ENCODE assay signal across 15 cellular contexts in the genomic region with DNA sequence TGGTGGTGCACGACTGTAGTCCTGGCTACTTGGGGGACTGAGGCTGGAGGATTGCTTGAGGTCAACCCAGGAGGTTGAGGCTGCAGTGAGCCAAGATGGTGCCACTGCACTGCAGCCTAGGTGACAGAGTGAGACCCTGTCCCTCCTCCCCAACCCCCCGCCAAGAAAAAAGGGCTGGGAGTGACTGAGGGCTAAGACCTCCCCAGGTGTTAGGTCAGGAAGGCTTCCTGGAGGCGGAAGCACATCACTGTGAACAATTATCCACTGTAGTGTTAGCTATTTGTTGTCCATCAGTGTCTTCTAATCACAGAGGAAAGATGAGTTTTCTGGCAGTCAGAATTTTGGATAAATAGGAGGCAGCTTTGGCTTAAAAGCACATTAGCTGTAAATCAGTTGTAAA. TPM values are rescaled to one million over a fixed set of nuclear protein-coding genes. Genes with fewer than 3 reads are reported as not detected.
A peak's percentile ranks its signal among the peaks of the same experiment; 100 is the strongest.
DNase-seq lines count a peak whose midpoint lies in the region; ATAC-seq and TF ChIP-seq lines count a peak whose summit lies in the region.
"Had no signal": no experiment of that assay in that cellular context is flagged by ENCODE, and none has a peak within 500 bp of the region (broad histone marks: within the 10 kb centered on the region; RNA-seq: fewer than 3 reads in every experiment).

No MANE protein-coding gene starts in this region.

- no peak overlapping the region for H3K4me3 ChIP-seq in BLaER1 treated with 17β-estradiol and CSF1 and Interleukin-3, amounts not matched to agents 10 nM and 100 nM
- no peak overlapping the region for H3K4me3 ChIP-seq in GM23338
- no peak overlapping the region for H3K4me3 ChIP-seq in mesenchymal stem cell (ENCODE audit: insufficient read depth in 1 of 2, low read depth in 1 of 2, low read length in 2 of 2)
- H3K4me3 ChIP-seq: BLaER1, K562 had no signal

- no peaks in the 10 kb centered on the region for H3K9me3 ChIP-seq in BLaER1 treated with 17β-estradiol and CSF1 and Interleukin-3, amounts not matched to agents 10 nM and 100 nM (replicated peaks in 1 of 11)
- H3K9me3 ChIP-seq in mesenchymal stem cell (ENCODE audit: control insufficient read depth, low read length), result no peaks in the 10 kb centered on the region
- H3K9me3 ChIP-seq: BLaER1 had no signal

- peaks cover 27% of the 10 kb centered on the region for H3K79me1 ChIP-seq in mesenchymal stem cell (replicated peaks; ENCODE audit: low read length, poor library complexity, severe bottlenecking)

- no peaks in the 10 kb centered on the region for H3K9me2 ChIP-seq in GM23338 (ENCODE audit: insufficient read depth)

- H2BK120ac ChIP-seq in mesenchymal stem cell (ENCODE audit: low read depth, low read length), result no peak overlapping the region

- H4K8ac ChIP-seq in mesenchymal stem cell (ENCODE audit: low read length), result no peak overlapping the region

- H3K27me3 Mint-ChIP-seq in GM23338 (ENCODE audit: insufficient read depth, low read depth, poor library complexity) (peaks cover 23% of the 10 kb centered on the region), nephron progenitor cell (ENCODE audit: low read depth, poor library complexity) (no peaks in the 10 kb centered on the region)
- H3K27me3 Mint-ChIP-seq in activated CD4-positive, alpha-beta memory T cell treated with anti-CD3 and anti-CD28 coated beads for 36 hours, result no peaks in the 10 kb centered on the region

- ATAC-seq in GM23338, result no peak
- ATAC-seq: K562 had no signal

- peaks cover 97 to 100% (median 100%) of the 10 kb centered on the region in 11 experiments for H4K20me1 ChIP-seq in BLaER1 treated with 17β-estradiol and CSF1 and Interleukin-3, amounts not matched to agents 10 nM and 100 nM
- H4K20me1 ChIP-seq in GM23338 (replicated peaks; ENCODE audit: insufficient read depth), result peaks cover 77% of the 10 kb centered on the region

- no peak overlapping the region for H2BK15ac ChIP-seq in mesenchymal stem cell (ENCODE audit: low read depth, poor library complexity, severe bottlenecking)

- peaks cover 46% of the 10 kb centered on the region for H3K79me2 ChIP-seq in GM23338 (replicated peaks; ENCODE audit: insufficient read depth)

- no peak overlapping the region for H2AK5ac ChIP-seq in mesenchymal stem cell (ENCODE audit: low read length, severe bottlenecking)

- 0 out of 22 replicates have a peak overlapping the region, but pooled peaks of 1 of the 11 experiments have one; percentile 18 for H3K27ac ChIP-seq in BLaER1 treated with 17β-estradiol and CSF1 and Interleukin-3, amounts not matched to agents 10 nM and 100 nM
- peak overlapping the region; percentile 59; the same call in 1 of the 2 replicates for H3K27ac ChIP-seq in GM23338 (ENCODE audit: low read depth)
- no peak overlapping the region for H3K27ac ChIP-seq in mesenchymal stem cell (ENCODE audit: low read length, poor library complexity, severe bottlenecking)
- H3K27ac ChIP-seq: BLaER1 had no signal

- no peak overlapping the region for H2BK5ac ChIP-seq in mesenchymal stem cell (ENCODE audit: low read depth, low read length, poor library complexity, severe bottlenecking)

- no peaks in the 10 kb centered on the region for H3K9me3 Mint-ChIP-seq in GM23338
- no peaks in the 10 kb centered on the region for H3K9me3 Mint-ChIP-seq in activated CD4-positive, alpha-beta memory T cell treated with anti-CD3 and anti-CD28 coated beads for 36 hours
- no peaks in the 10 kb centered on the region for H3K9me3 Mint-ChIP-seq in nephron progenitor cell

- no peak overlapping the region for H3K14ac ChIP-seq in mesenchymal stem cell (ENCODE audit: low read length in 2 of 2)

- POLR2A ChIA-PET in activated CD4-positive, alpha-beta memory T cell treated with anti-CD3 and anti-CD28 coated beads for 36 hours (lab: Charles Lee), result no interaction called here

- TF ChIP-seq CTCF in GM23338 (conservative IDR thresholded peaks at IDR 0.05; ENCODE audit: low read depth in 2 of 2), result no peak
- no peak for TF ChIP-seq CTCF in nephron progenitor cell (IDR thresholded peaks at IDR 0.05)

- DNase-seq in GM23338 (ENCODE audit: low spot score) (no peak), nephron progenitor cell (no peak), NCI-H748 treated with DMSO at 0.1 percent for 48 hours (lab: John Stamatoyannopoulos, UW) (no peak), putamen (ENCODE audit: low spot score) (no peak), mesenchymal stem cell (no peak)
- DNase-seq in activated CD4-positive, alpha-beta memory T cell treated with anti-CD3 and anti-CD28 coated beads for 36 hours, result no peak
- DNase-seq: COR-L47, DMS53, NCI-H146, NCI-H345, NCI-H69 had no signal

- H3K36me3 ChIP-seq in BLaER1 treated with 17β-estradiol and CSF1 and Interleukin-3, amounts not matched to agents 10 nM and 100 nM, result peaks cover 40 to 87% (median 75%) of the 10 kb centered on the region in 11 experiments
- H3K36me3 ChIP-seq in GM23338 (ENCODE audit: insufficient read depth), result no peaks in the 10 kb centered on the region
- peaks cover 39 to 56% of the 10 kb centered on the region in 2 experiments for H3K36me3 ChIP-seq in mesenchymal stem cell (ENCODE audit: control insufficient read depth in 1 of 2, insufficient read depth in 2 of 2, low read depth in 1 of 2, low read length in 2 of 2)

- H3K27me3 ChIP-seq in BLaER1 treated with 17β-estradiol and CSF1 and Interleukin-3, amounts not matched to agents 10 nM and 100 nM, result no peaks in the 10 kb centered on the region
- H3K27me3 ChIP-seq in GM23338 (ENCODE audit: insufficient read depth) (no peaks in the 10 kb centered on the region), mesenchymal stem cell (ENCODE audit: control insufficient read depth in 1 of 2, insufficient read depth in 1 of 2, low read length in 2 of 2) (no peaks in the 10 kb centered on the region)
- H3K27me3 ChIP-seq: BLaER1 had no signal

- peaks cover 27% of the 10 kb centered on the region; the same call in 1 of the 2 replicates for H3F3A ChIP-seq in GM23338 (replicated peaks; ENCODE audit: low read depth)

- no peak overlapping the region for H3K4ac ChIP-seq in mesenchymal stem cell (ENCODE audit: low read depth in 1 of 2, low read length in 2 of 2)

- peak overlapping the region in 6 of 11 experiments; percentile 3 to 51 (median 34); a peak in 9 of 22 replicates for H3K4me2 ChIP-seq in BLaER1 treated with 17β-estradiol and CSF1 and Interleukin-3, amounts not matched to agents 10 nM and 100 nM
- H3K4me2 ChIP-seq in GM23338, result no peak overlapping the region
- no peak overlapping the region for H3K4me2 ChIP-seq in mesenchymal stem cell (ENCODE audit: low read length, poor library complexity, severe bottlenecking)
- H3K4me2 ChIP-seq: BLaER1 had no signal

- no peak overlapping the region for H3K18ac ChIP-seq in mesenchymal stem cell (ENCODE audit: low read depth in 1 of 2, low read length in 2 of 2)

- peak overlapping the region in 2 of 11 experiments; percentile 0 to 40; a peak in 3 of 22 replicates for H3K9ac ChIP-seq in BLaER1 treated with 17β-estradiol and CSF1 and Interleukin-3, amounts not matched to agents 10 nM and 100 nM
- no peak overlapping the region for H3K9ac ChIP-seq in mesenchymal stem cell (ENCODE audit: low read length)
- H3K9ac ChIP-seq: BLaER1 had no signal

- H3K36me3 Mint-ChIP-seq in GM23338 (ENCODE audit: low read depth) (peaks cover 22% of the 10 kb centered on the region), nephron progenitor cell (ENCODE audit: low read depth) (peaks cover 8% of the 10 kb centered on the region)
- H3K36me3 Mint-ChIP-seq in activated CD4-positive, alpha-beta memory T cell treated with anti-CD3 and anti-CD28 coated beads for 36 hours, result peaks cover 5% of the 10 kb centered on the region

- H3K27ac Mint-ChIP-seq in GM23338, result no peak overlapping the region
- peak overlapping the region; percentile 42 for H3K27ac Mint-ChIP-seq in activated CD4-positive, alpha-beta memory T cell treated with anti-CD3 and anti-CD28 coated beads for 36 hours
- H3K27ac Mint-ChIP-seq in nephron progenitor cell, result peak overlapping the region; percentile 95

- no peak overlapping the region for H4K91ac ChIP-seq in mesenchymal stem cell (ENCODE audit: low read length)

- no peak overlapping the region for H3K23ac ChIP-seq in mesenchymal stem cell (ENCODE audit: low read length in 2 of 2)

- intact Hi-C loops in activated CD4-positive, alpha-beta memory T cell treated with anti-CD3 and anti-CD28 coated beads for 36 hours (cut with micrococcal nuclease), result no loop called here

- H2AFZ ChIP-seq in GM23338 (no peak overlapping the region), mesenchymal stem cell (ENCODE audit: low read depth, low read length) (no peak overlapping the region)

- H3K4me1 ChIP-seq in BLaER1 treated with 17β-estradiol and CSF1 and Interleukin-3, amounts not matched to agents 10 nM and 100 nM, result peaks cover 49 to 92% (median 79%) of the 10 kb centered on the region in 10 experiments
- H3K4me1 ChIP-seq in GM23338 (ENCODE audit: insufficient read depth) (peaks cover 5% of the 10 kb centered on the region; the same call in 1 of the 2 replicates), mesenchymal stem cell (ENCODE audit: control insufficient read depth, insufficient read depth, low read depth, low read length) (peaks cover 20% of the 10 kb centered on the region)

- WGBS in mesenchymal stem cell, result 93% methylated on average over 2 of the region's 3 CpGs

- H3K4me1 Mint-ChIP-seq in GM23338, result peaks cover 20% of the 10 kb centered on the region
- peaks cover 7% of the 10 kb centered on the region for H3K4me1 Mint-ChIP-seq in activated CD4-positive, alpha-beta memory T cell treated with anti-CD3 and anti-CD28 coated beads for 36 hours (ENCODE audit: low read depth)
- peaks cover 45% of the 10 kb centered on the region for H3K4me1 Mint-ChIP-seq in nephron progenitor cell

- no peak overlapping the region for H2BK12ac ChIP-seq in mesenchymal stem cell (ENCODE audit: low read length in 2 of 2)

- no peak overlapping the region for H3K4me3 Mint-ChIP-seq in GM23338
- H3K4me3 Mint-ChIP-seq in activated CD4-positive, alpha-beta memory T cell treated with anti-CD3 and anti-CD28 coated beads for 36 hours, result no peak overlapping the region
- no peak overlapping the region for H3K4me3 Mint-ChIP-seq in nephron progenitor cell

- CTCF ChIA-PET in activated CD4-positive, alpha-beta memory T cell treated with anti-CD3 and anti-CD28 coated beads for 36 hours (lab: Charles Lee), result interaction anchor here (1.1 kb wide), 1 partner anchor 8 kb away, joined by 3 read pairs; the partner anchor contains the start of gene YDJC

RNA-seq across cellular contexts. Expression of gene YDJC, which starts 8.8 kb away (rescaled TPM):
- 58.8 and 83.7 TPM in 2 replicates for total RNA-seq in GM23338 (2014; rRNA removed; shearing (Covaris generic))
- polyA plus RNA-seq in GM23338 (2016; fragmentation: Nextera tagmentation; extraction: Ambion mirVana), result 53.3 and 58.4 TPM in 2 replicates
- total RNA-seq in activated CD4-positive, alpha-beta memory T cell treated with anti-CD3 and anti-CD28 coated beads for 36 hours, result 10 to 100 TPM; 45.3 to 47.1 TPM
- polyA plus RNA-seq in mesenchymal stem cell (2013, experiment 1 of 2), result 13.7 TPM
- 13.9 TPM for polyA plus RNA-seq in mesenchymal stem cell (2013, experiment 2 of 2)

RNA-seq across cellular contexts. Expression of gene CCDC116, which starts 11.5 kb away (rescaled TPM):
- total RNA-seq in GM23338 (2014; rRNA removed; shearing (Covaris generic)), result 0.14 TPM in 1 of 2 replicates, not detected in the other
- polyA plus RNA-seq in GM23338 (2016; fragmentation: Nextera tagmentation; extraction: Ambion mirVana), result 0.35 TPM in 1 of 2 replicates, not detected in the other
- under 1 TPM; 0.27 to 0.31 TPM for total RNA-seq in activated CD4-positive, alpha-beta memory T cell treated with anti-CD3 and anti-CD28 coated beads for 36 hours
- 0.18 TPM for polyA plus RNA-seq in mesenchymal stem cell (2013, experiment 1 of 2)
- polyA plus RNA-seq in mesenchymal stem cell (2013, experiment 2 of 2), result 0.11 TPM
- total RNA-seq: SK-MEL-5 had no signal

RNA-seq across cellular contexts. Expression of gene SDF2L1, which starts 21.1 kb away (rescaled TPM):
- 60.3 and 62.3 TPM in 2 replicates for total RNA-seq in GM23338 (2014; rRNA removed; shearing (Covaris generic))
- polyA plus RNA-seq in GM23338 (2016; fragmentation: Nextera tagmentation; extraction: Ambion mirVana), result 72.7 and 74.8 TPM in 2 replicates
- 10 to 100 TPM; 38.2 to 41.8 TPM for total RNA-seq in activated CD4-positive, alpha-beta memory T cell treated with anti-CD3 and anti-CD28 coated beads for 36 hours
- polyA plus RNA-seq in mesenchymal stem cell (2013, experiment 1 of 2), result 27.4 TPM
- polyA plus RNA-seq in mesenchymal stem cell (2013, experiment 2 of 2), result 27.8 TPM

RNA-seq across cellular contexts. Expression of gene PPIL2, which starts 44.8 kb away (rescaled TPM):
- total RNA-seq in GM23338 (2014; rRNA removed; shearing (Covaris generic)), result 30.7 and 34.1 TPM in 2 replicates
- polyA plus RNA-seq in GM23338 (2016; fragmentation: Nextera tagmentation; extraction: Ambion mirVana), result 21.6 and 23.0 TPM in 2 replicates
- 10 to 100 TPM; 41.4 to 45.8 TPM for total RNA-seq in activated CD4-positive, alpha-beta memory T cell treated with anti-CD3 and anti-CD28 coated beads for 36 hours
- 30.8 TPM for polyA plus RNA-seq in mesenchymal stem cell (2013, experiment 1 of 2)
- 29.5 TPM for polyA plus RNA-seq in mesenchymal stem cell (2013, experiment 2 of 2)

RNA-seq across cellular contexts. Expression of gene UBE2L3, which starts 53.5 kb away (rescaled TPM):
- 70.1 and 86.3 TPM in 2 replicates for total RNA-seq in GM23338 (2014; rRNA removed; shearing (Covaris generic))
- polyA plus RNA-seq in GM23338 (2016; fragmentation: Nextera tagmentation; extraction: Ambion mirVana), result 123 and 136 TPM in 2 replicates
- 10 to 100 TPM; 52.4 to 53.1 TPM for total RNA-seq in activated CD4-positive, alpha-beta memory T cell treated with anti-CD3 and anti-CD28 coated beads for 36 hours
- polyA plus RNA-seq in mesenchymal stem cell (2013, experiment 1 of 2), result 121 TPM
- 121 TPM for polyA plus RNA-seq in mesenchymal stem cell (2013, experiment 2 of 2)

Comparison
In these comparisons a context has a peak if more than half of its experiments do, and no peak if none do; other contexts are left out.
1. H3K4me2 ChIP-seq: peak in BLaER1 treated with 17β-estradiol and CSF1 and Interleukin-3, amounts not matched to agents 10 nM and 100 nM (6 of 11); none in GM23338 (single experiment) and mesenchymal stem cell (single experiment).